Comparison of ENCODE assay signal across 1 cellular context in genomic region chr22:29482726-29483125, GRCh38.
TF ChIP-seq lines count a peak whose summit lies in the region.

No MANE protein-coding gene starts in this region.

TF ChIP-seq in H1, 55 proteins besides CTCF, POLR2A, EP300 and RAD21:
- TF ChIP-seq KDM5A (IDR thresholded peaks at IDR 0.05; ENCODE audit: low read length) (no peak), POU5F1 (IDR thresholded peaks at IDR 0.05; ENCODE audit: low read depth, low read length) (no peak), SP4 (IDR thresholded peaks at IDR 0.05; ENCODE audit: low read length) (no peak), HDAC6 (IDR thresholded peaks at IDR 0.05; ENCODE audit: low read depth, low read length) (no peak), SIN3A (conservative IDR thresholded peaks at IDR 0.05 in 1 of 2, IDR thresholded peaks at IDR 0.05 in 1 of 2; ENCODE audit: low read depth in 1 of 2, low read length in 2 of 2) (no peak), RFX5 (IDR thresholded peaks at IDR 0.05; ENCODE audit: borderline replicate concordance, low read depth, low read length) (no peak), RBBP5 (IDR thresholded peaks at IDR 0.05; ENCODE audit: borderline replicate concordance, low read depth, low read length) (no peak), BACH1 (IDR thresholded peaks at IDR 0.05; ENCODE audit: low read length) (no peak), JUND (IDR thresholded peaks at IDR 0.05; ENCODE audit: low read length) (no peak), SIRT6 (IDR thresholded peaks at IDR 0.05; ENCODE audit: low read length) (no peak), KDM4A (IDR thresholded peaks at IDR 0.05; ENCODE audit: low read depth, low read length, severe bottlenecking) (no peak), SP1 (IDR thresholded peaks at IDR 0.05; ENCODE audit: low read depth, low read length) (no peak), ASH2L (IDR thresholded peaks at IDR 0.05; ENCODE audit: low read length) (no peak), SRF (IDR thresholded peaks at IDR 0.05; ENCODE audit: low read depth, low read length) (no peak), MAX (IDR thresholded peaks at IDR 0.05) (no peak)
- TF ChIP-seq, protein P1, sequence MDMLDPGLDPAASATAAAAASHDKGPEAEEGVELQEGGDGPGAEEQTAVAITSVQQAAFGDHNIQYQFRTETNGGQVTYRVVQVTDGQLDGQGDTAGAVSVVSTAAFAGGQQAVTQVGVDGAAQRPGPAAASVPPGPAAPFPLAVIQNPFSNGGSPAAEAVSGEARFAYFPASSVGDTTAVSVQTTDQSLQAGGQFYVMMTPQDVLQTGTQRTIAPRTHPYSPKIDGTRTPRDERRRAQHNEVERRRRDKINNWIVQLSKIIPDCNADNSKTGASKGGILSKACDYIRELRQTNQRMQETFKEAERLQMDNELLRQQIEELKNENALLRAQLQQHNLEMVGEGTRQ (IDR thresholded peaks at IDR 0.05; ENCODE audit: low read length) = no peak
- TF ChIP-seq, protein P2, sequence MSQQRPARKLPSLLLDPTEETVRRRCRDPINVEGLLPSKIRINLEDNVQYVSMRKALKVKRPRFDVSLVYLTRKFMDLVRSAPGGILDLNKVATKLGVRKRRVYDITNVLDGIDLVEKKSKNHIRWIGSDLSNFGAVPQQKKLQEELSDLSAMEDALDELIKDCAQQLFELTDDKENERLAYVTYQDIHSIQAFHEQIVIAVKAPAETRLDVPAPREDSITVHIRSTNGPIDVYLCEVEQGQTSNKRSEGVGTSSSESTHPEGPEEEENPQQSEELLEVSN (IDR thresholded peaks at IDR 0.05) = no peak
